ENCODE assay signal across 8 cellular contexts in the genomic region with DNA sequence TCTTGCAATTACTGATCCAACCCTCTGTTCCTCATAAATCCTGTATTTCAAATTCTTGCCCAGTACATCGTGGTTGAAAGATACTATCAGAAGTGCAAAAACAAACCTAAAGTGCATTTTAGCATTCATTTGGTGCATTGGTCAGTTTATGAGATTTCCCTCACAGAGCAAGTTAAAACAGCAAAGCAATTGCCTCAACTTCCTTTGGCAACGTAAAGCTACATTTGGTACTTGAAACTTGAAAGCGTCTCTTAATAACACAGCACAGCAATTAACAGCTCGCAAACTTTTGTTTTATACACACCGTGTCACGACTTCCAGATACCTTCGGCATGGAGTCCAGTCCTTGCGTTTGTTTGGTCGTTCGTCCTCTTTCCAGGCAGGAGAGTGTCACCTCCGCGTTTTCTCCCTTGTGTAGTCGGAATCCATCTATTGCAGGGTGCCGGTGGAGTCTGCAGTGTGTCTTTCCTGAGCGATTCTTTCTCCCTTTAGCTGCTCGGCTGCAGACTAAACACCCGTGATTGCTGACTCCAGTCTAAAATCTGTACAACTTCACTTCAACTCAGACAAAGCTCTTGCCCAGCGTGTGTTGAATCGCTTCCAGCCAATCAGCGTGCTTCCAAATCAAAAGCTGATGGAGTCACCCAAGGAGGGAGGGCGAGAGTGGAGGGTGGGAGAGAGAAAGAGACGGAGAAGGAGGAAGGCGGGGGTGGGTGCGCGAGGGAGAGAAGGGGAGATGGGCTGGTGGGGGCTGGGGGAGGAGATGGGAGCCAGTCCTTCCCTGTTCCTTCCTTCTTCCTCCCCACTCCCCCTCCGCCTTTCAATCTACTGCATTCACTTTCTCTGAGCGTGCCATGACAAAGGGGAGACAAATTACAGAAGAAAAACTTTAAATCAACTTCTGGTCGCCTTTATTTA.
DNase-seq lines count a peak whose midpoint lies in the region; ATAC-seq lines count a peak whose summit lies in the region.

A gene with protein sequence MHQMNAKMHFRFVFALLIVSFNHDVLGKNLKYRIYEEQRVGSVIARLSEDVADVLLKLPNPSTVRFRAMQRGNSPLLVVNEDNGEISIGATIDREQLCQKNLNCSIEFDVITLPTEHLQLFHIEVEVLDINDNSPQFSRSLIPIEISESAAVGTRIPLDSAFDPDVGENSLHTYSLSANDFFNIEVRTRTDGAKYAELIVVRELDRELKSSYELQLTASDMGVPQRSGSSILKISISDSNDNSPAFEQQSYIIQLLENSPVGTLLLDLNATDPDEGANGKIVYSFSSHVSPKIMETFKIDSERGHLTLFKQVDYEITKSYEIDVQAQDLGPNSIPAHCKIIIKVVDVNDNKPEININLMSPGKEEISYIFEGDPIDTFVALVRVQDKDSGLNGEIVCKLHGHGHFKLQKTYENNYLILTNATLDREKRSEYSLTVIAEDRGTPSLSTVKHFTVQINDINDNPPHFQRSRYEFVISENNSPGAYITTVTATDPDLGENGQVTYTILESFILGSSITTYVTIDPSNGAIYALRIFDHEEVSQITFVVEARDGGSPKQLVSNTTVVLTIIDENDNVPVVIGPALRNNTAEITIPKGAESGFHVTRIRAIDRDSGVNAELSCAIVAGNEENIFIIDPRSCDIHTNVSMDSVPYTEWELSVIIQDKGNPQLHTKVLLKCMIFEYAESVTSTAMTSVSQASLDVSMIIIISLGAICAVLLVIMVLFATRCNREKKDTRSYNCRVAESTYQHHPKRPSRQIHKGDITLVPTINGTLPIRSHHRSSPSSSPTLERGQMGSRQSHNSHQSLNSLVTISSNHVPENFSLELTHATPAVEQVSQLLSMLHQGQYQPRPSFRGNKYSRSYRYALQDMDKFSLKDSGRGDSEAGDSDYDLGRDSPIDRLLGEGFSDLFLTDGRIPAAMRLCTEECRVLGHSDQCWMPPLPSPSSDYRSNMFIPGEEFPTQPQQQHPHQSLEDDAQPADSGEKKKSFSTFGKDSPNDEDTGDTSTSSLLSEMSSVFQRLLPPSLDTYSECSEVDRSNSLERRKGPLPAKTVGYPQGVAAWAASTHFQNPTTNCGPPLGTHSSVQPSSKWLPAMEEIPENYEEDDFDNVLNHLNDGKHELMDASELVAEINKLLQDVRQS (minus strand): TSS at position 544 of the 918 bp plus-strand sequence. CDS start 406 bp downstream, at position 138.

- peak within 1 kb of the TSS; percentile 90 for H3K4me3 ChIP-seq in neuron (ENCODE audit: low read length)

- DNase-seq in Ammon's horn (ENCODE audit: low spot score) (peak; percentile 86), HS-5 (ENCODE audit: low read depth) (peak; percentile 64), foreskin melanocyte (peak; percentile 20), NCI-H1092 (lab: John Stamatoyannopoulos, UW) (no peak)
- DNase-seq in activated CD4-positive, alpha-beta T cell treated with anti-CD3 and anti-CD28 coated beads, Interleukin-2, amount 50 U/mL, for 48 hours = peak; percentile 0 to 8
- no peak for DNase-seq in activated CD8-positive, alpha-beta memory T cell treated with anti-CD3 and anti-CD28 coated beads for 24 hours

- no peaks in the 10 kb centered on the region for H3K9me3 ChIP-seq in neuron (ENCODE audit: low read length)

- H3K4me1 ChIP-seq in neuron (ENCODE audit: insufficient read depth, low read length) = peaks cover 52% of the 10 kb centered on the region

- ATAC-seq in GM18873 (IDR thresholded peaks at IDR 0.05; ENCODE audit: low FRiP score, unreplicated experiment) = peak; percentile 56

- H2AFZ ChIP-seq in neuron (ENCODE audit: low read depth, low read length) = peak within 1 kb of the TSS; percentile 4

- H3K27me3 ChIP-seq in neuron (ENCODE audit: insufficient read depth, low read length) = no peaks in the 10 kb centered on the region

- peaks cover 36% of the 10 kb centered on the region for H3K36me3 ChIP-seq in neuron (ENCODE audit: insufficient read depth, low read length)

Comparison
In these comparisons a context has a peak if more than half of its experiments do, and no peak if none do; other contexts are left out.
1. DNase-seq: peak in Ammon's horn (single experiment), HS-5 (single experiment), activated CD4-positive, alpha-beta T cell treated with anti-CD3 and anti-CD28 coated beads, Interleukin-2, amount 50 U/mL, for 48 hours (2 of 2) and foreskin melanocyte (single experiment); none in NCI-H1092 (single experiment) and activated CD8-positive, alpha-beta memory T cell treated with anti-CD3 and anti-CD28 coated beads for 24 hours (single experiment).